18 cellular contexts compared by ENCODE assay signal in the genomic region with DNA sequence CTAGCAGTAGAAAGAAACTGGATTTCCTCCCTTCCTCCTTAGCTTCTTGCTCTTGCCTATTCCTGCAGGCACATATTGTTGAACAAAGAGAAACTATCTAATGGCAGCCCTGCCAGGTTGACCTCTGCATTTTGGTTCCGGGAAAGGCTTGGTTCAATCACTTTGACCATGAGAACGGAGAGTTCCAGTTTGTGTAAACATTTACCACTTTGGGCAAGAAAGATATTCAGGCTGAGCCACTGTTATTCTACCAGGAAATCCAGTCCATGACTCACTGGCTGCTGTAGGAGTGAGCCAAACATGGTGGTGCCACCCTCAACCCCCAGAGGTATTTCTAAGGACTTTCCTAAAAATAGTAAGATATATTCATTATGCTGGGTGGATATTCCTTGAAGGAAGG.
DNase-seq lines count a peak whose midpoint lies in the region; ATAC-seq, FAIRE-seq and TF ChIP-seq lines count a peak whose summit lies in the region.
"Had no signal": no experiment of that assay in that cellular context is flagged by ENCODE, and none has a peak within 500 bp of the region (broad histone marks: within the 10 kb centered on the region; RNA-seq: fewer than 3 reads in every experiment).

No MANE protein-coding gene starts in this region.

- DNase-seq in stimulated activated naive CD8-positive, alpha-beta T cell treated with anti-CD3 and anti-CD28 coated beads, Interleukin-15, Interleukin-2, amounts not matched to agents 100 U/mL and 50 U/mL, for 24 hours: no peak
- peak; percentile 40 for DNase-seq in HepG2 (ENCODE audit: low spot score)
- no peak for DNase-seq in NCI-H2029 treated with DMSO at 0.1 percent for 48 hours (lab: John Stamatoyannopoulos, UW)
- DNase-seq in Karpas-422: no peak
- DNase-seq: activated B cell treated with CpG ODN at 0.5 μM for 24 hours, activated gamma-delta T cell, HFFc6, immature natural killer cell, NCI-H1417, NCI-H510A treated with DMSO at 0.1 percent for 48 hours had no signal

- H3K9me2 ChIP-seq in Karpas-422 (replicated peaks; ENCODE audit: insufficient read depth, low read length): no peaks in the 10 kb centered on the region

- in situ Hi-C loops in HepG2 (cut with HindIII; ENCODE audit: extremely low pct_ligation_motif_present, low pct_unique_long_range_greater_than_20kb): no loop called here

- H3K27me3 Mint-ChIP-seq in stimulated activated naive CD8-positive, alpha-beta T cell treated with anti-CD3 and anti-CD28 coated beads, Interleukin-15, Interleukin-2, amounts not matched to agents 100 ng/mL and 50 ng/mL, for 24 hours: no peaks in the 10 kb centered on the region
- no peaks in the 10 kb centered on the region for H3K27me3 Mint-ChIP-seq in activated naive CD8-positive, alpha-beta T cell
- H3K27me3 Mint-ChIP-seq: activated B cell treated with CpG ODN at 0.5 μM for 24 hours had no signal

- no peak for TF ChIP-seq POLR2A in HepG2 (IDR thresholded peaks at IDR 0.05; ENCODE audit: insufficient read depth in 1 of 2, low read depth in 2 of 2, low read length in 2 of 2)

- H3K36me3 ChIP-seq in HepG2 (replicated peaks in 1 of 2; ENCODE audit: control insufficient read depth in 1 of 2, insufficient read depth in 2 of 2, low read length in 2 of 2): no peaks in the 10 kb centered on the region
- H3K36me3 ChIP-seq in Karpas-422 (ENCODE audit: insufficient read depth, low read length): no peaks in the 10 kb centered on the region

- H3K9ac ChIP-seq in HepG2 (ENCODE audit: insufficient read depth, low read depth, low read length) (no peak overlapping the region), Karpas-422 (ENCODE audit: low read length) (no peak overlapping the region)

- no TSS peak for BruUV-seq in HepG2 (replicated peaks; lab: Mats Ljungman, UMichigan)

- ATAC-seq in stimulated activated naive CD8-positive, alpha-beta T cell treated with anti-CD3 and anti-CD28 coated beads, Interleukin-15, Interleukin-2, amounts not matched to agents 100 U/mL and 50 U/mL, for 24 hours: no peak
- ATAC-seq in HepG2 (peak; percentile 28; the same call in 2 of the 3 replicates), HG03565 (IDR thresholded peaks at IDR 0.05; ENCODE audit: unreplicated experiment) (no peak), HG03039 (IDR thresholded peaks at IDR 0.05; ENCODE audit: unreplicated experiment) (no peak)
- ATAC-seq: Right ventricle myocardium inferior had no signal

- no peak for TF ChIP-seq EP300 in HepG2 (IDR thresholded peaks at IDR 0.05; ENCODE audit: low read depth in 2 of 2, low read length in 2 of 2)
- TF ChIP-seq EP300 in HepG2 (CRISPR knock-in tag; IDR thresholded peaks at IDR 0.05; ENCODE audit: borderline replicate concordance): no peak

- H3K79me2 ChIP-seq in HepG2 (ENCODE audit: insufficient read depth, low read length): no peaks in the 10 kb centered on the region
- H3K79me2 ChIP-seq in Karpas-422 (ENCODE audit: low read length): no peaks in the 10 kb centered on the region

- H3K4me1 ChIP-seq in HepG2 (ENCODE audit: insufficient read depth, low read length) (peaks cover 7% of the 10 kb centered on the region; the same call in 1 of the 2 replicates), Karpas-422 (ENCODE audit: low read length) (no peaks in the 10 kb centered on the region)

- H3K9me3 ChIP-seq in HepG2 (ENCODE audit: low read length) (no peaks in the 10 kb centered on the region), Karpas-422 (ENCODE audit: low read length) (no peaks in the 10 kb centered on the region)

- intact Hi-C loops in HepG2 (cut with micrococcal nuclease; ENCODE audit: unreplicated experiment): no loop called here

- H3K4me3 Mint-ChIP-seq in stimulated activated naive CD8-positive, alpha-beta T cell treated with anti-CD3 and anti-CD28 coated beads, Interleukin-15, Interleukin-2, amounts not matched to agents 100 ng/mL and 50 ng/mL, for 24 hours: peak overlapping the region; percentile 48
- peak overlapping the region; percentile 28 for H3K4me3 Mint-ChIP-seq in activated naive CD8-positive, alpha-beta T cell
- H3K4me3 Mint-ChIP-seq: activated B cell treated with CpG ODN at 0.5 μM for 24 hours, HFFc6, immature natural killer cell had no signal

- no peak for TF ChIP-seq CTCF in HepG2 (CRISPR knock-in tag; IDR thresholded peaks at IDR 0.05)

- H3K4me3 ChIP-seq in HepG2 (replicated peaks in 1 of 3; ENCODE audit: insufficient read depth in 1 of 3, low read depth in 2 of 3, low read length in 3 of 3) (no peak overlapping the region), Karpas-422 (ENCODE audit: low read length) (no peak overlapping the region)

- POLR2A ChIA-PET in HepG2 (lab: Yijun Ruan, JAX): no interaction called here

- H3K9me3 Mint-ChIP-seq in stimulated activated naive CD8-positive, alpha-beta T cell treated with anti-CD3 and anti-CD28 coated beads, Interleukin-15, Interleukin-2, amounts not matched to agents 100 ng/mL and 50 ng/mL, for 24 hours: no peaks in the 10 kb centered on the region
- no peaks in the 10 kb centered on the region for H3K9me3 Mint-ChIP-seq in activated naive CD8-positive, alpha-beta T cell (ENCODE audit: low read depth)
- H3K9me3 Mint-ChIP-seq: activated B cell treated with CpG ODN at 0.5 μM for 24 hours, HFFc6, immature natural killer cell had no signal

- no peaks in the 10 kb centered on the region for H3K36me3 Mint-ChIP-seq in stimulated activated naive CD8-positive, alpha-beta T cell treated with anti-CD3 and anti-CD28 coated beads, Interleukin-15, Interleukin-2, amounts not matched to agents 100 ng/mL and 50 ng/mL, for 24 hours (ENCODE audit: low read depth)
- H3K36me3 Mint-ChIP-seq in activated naive CD8-positive, alpha-beta T cell: no peaks in the 10 kb centered on the region
- H3K36me3 Mint-ChIP-seq: immature natural killer cell had no signal

- H3K27ac Mint-ChIP-seq in stimulated activated naive CD8-positive, alpha-beta T cell treated with anti-CD3 and anti-CD28 coated beads, Interleukin-15, Interleukin-2, amounts not matched to agents 100 ng/mL and 50 ng/mL, for 24 hours: peak overlapping the region; percentile 81
- H3K27ac Mint-ChIP-seq in activated naive CD8-positive, alpha-beta T cell: peak overlapping the region; percentile 62
- H3K27ac Mint-ChIP-seq: activated B cell treated with CpG ODN at 0.5 μM for 24 hours, HFFc6 had no signal

- CTCF ChIA-PET in HepG2 (lab: Yijun Ruan, JAX; ENCODE audit: low intra/inter-chr PET ratio, low total read pairs): no interaction called here

- H3K4me2 ChIP-seq in HepG2 (ENCODE audit: low read depth, low read length): no peak overlapping the region
- H3K4me2 ChIP-seq in Karpas-422 (ENCODE audit: low read depth, low read length, poor library complexity, severe bottlenecking): no peak overlapping the region

- no peaks in the 10 kb centered on the region for H4K20me1 ChIP-seq in HepG2 (ENCODE audit: insufficient read depth, low read length)
- H4K20me1 ChIP-seq in Karpas-422 (ENCODE audit: insufficient read depth, low read depth, low read length): no peaks in the 10 kb centered on the region

- FAIRE-seq in HepG2 (lab: Jason Lieb, UNC): no peak
- FAIRE-seq: colon, G401.6, GM18507 had no signal

- H3K4me1 Mint-ChIP-seq in stimulated activated naive CD8-positive, alpha-beta T cell treated with anti-CD3 and anti-CD28 coated beads, Interleukin-15, Interleukin-2, amounts not matched to agents 100 ng/mL and 50 ng/mL, for 24 hours (ENCODE audit: low read depth): peaks cover 75% of the 10 kb centered on the region
- peaks cover 71% of the 10 kb centered on the region for H3K4me1 Mint-ChIP-seq in activated naive CD8-positive, alpha-beta T cell (ENCODE audit: low read depth)

- H3K27ac ChIP-seq in HepG2 (ENCODE audit: extremely low read length, insufficient read depth, low read length) (no peak overlapping the region), Karpas-422 (ENCODE audit: low read length) (no peak overlapping the region)

- H3K27me3 ChIP-seq in HepG2 (ENCODE audit: control insufficient read depth in 1 of 2, insufficient read depth in 2 of 2, low read length in 2 of 2) (no peaks in the 10 kb centered on the region), Karpas-422 (ENCODE audit: low read length) (no peaks in the 10 kb centered on the region)

- 0% methylated on average over 2 of the region's 2 CpGs for WGBS in HepG2 (ENCODE audit: low lambda C conversion rate)

- no peak for TF ChIP-seq RAD21 in HepG2 (CRISPR knock-in tag; IDR thresholded peaks at IDR 0.05)

- H2AFZ ChIP-seq in HepG2 (ENCODE audit: low read length) (no peak overlapping the region), Karpas-422 (ENCODE audit: low read length) (no peak overlapping the region)

TF ChIP-seq in HepG2, 621 proteins besides CTCF, POLR2A, EP300 and RAD21 (continues in another document):
- TF ChIP-seq, protein P1, sequence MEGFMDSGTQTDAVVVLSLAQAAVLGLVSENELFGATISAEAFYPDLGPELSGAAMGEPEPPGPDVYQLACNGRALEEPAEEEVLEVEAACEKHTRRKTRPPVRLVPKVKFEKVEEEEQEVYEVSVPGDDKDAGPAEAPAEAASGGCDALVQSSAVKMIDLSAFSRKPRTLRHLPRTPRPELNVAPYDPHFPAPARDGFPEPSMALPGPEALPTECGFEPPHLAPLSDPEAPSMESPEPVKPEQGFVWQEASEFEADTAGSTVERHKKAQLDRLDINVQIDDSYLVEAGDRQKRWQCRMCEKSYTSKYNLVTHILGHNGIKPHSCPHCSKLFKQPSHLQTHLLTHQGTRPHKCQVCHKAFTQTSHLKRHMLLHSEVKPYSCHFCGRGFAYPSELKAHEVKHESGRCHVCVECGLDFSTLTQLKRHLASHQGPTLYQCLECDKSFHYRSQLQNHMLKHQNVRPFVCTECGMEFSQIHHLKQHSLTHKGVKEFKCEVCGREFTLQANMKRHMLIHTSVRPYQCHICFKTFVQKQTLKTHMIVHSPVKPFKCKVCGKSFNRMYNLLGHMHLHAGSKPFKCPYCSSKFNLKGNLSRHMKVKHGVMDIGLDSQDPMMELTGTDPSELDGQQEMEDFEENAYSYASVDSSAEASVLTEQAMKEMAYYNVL (CRISPR knock-in tag; IDR thresholded peaks at IDR 0.05; ENCODE audit: borderline replicate concordance): no peak
- TF ChIP-seq ZNF501 (CRISPR knock-in tag; IDR thresholded peaks at IDR 0.05) (no peak), TOE1 (CRISPR knock-in tag; IDR thresholded peaks at IDR 0.05) (no peak), ZMYM4 (CRISPR knock-in tag; IDR thresholded peaks at IDR 0.05) (no peak)
